ENCODE assay signal across 16 cellular contexts in genomic region chr21:45511661-45512431, GRCh38. TPM values are rescaled to one million over a fixed set of nuclear protein-coding genes. Genes with fewer than 3 reads are reported as not detected.
DNase-seq lines count a peak whose midpoint lies in the region; ATAC-seq and TF ChIP-seq lines count a peak whose summit lies in the region.
"Had no signal": no experiment of that assay in that cellular context is flagged by ENCODE, and none has a peak within 500 bp of the region (broad histone marks: within the 10 kb centered on the region; RNA-seq: fewer than 3 reads in every experiment).

No MANE protein-coding gene starts in this region.

- H3K9me2 ChIP-seq in HCT116 (ENCODE audit: insufficient read depth), result no peaks in the 10 kb centered on the region

- peaks cover 4% of the 10 kb centered on the region; the same call in 1 of the 2 replicates for H3K79me2 ChIP-seq in HCT116 (ENCODE audit: insufficient read depth, low read length)

- H4K20me1 ChIP-seq in BLaER1 (peaks cover 31% of the 10 kb centered on the region), HCT116 (ENCODE audit: insufficient read depth) (no peaks in the 10 kb centered on the region)

- peak overlapping the region; percentile 58 for H3K27ac ChIP-seq in BLaER1
- H3K27ac ChIP-seq in HCT116 (ENCODE audit: low read depth, low read length), result no peak overlapping the region
- peak overlapping the region; percentile 10 for H3K27ac ChIP-seq in mesodermal cell (ENCODE audit: low read depth, low read length, severe bottlenecking)
- H3K27ac ChIP-seq in thyroid gland, result no peak overlapping the region
- H3K27ac ChIP-seq: skin epidermis, transverse colon had no signal

- H3K36me3 Mint-ChIP-seq in chondrocyte (ENCODE audit: low read depth), result peaks cover 16% of the 10 kb centered on the region
- H3K36me3 Mint-ChIP-seq: activated naive CD8-positive, alpha-beta T cell treated with anti-CD3 and anti-CD28 coated beads, Interleukin-2, amount 10 ng/mL, durations not matched to agents 7 days and 5 days had no signal

- TF ChIP-seq CTCF in HCT116 (IDR thresholded peaks at IDR 0.05 in 2 of 3, conservative IDR thresholded peaks at IDR 0.05 in 1 of 3; ENCODE audit: borderline replicate concordance in 1 of 3, insufficient read depth in 1 of 3, low read depth in 2 of 3, low read length in 2 of 3) (no peak), chondrocyte (IDR thresholded peaks at IDR 0.05) (no peak), thyroid gland (IDR thresholded peaks at IDR 0.05) (no peak)

- H3K9ac ChIP-seq in BLaER1 (no peak overlapping the region), HCT116 (ENCODE audit: low read length) (no peak overlapping the region)

- H3K9me3 Mint-ChIP-seq in chondrocyte (ENCODE audit: low read depth), result no peaks in the 10 kb centered on the region
- H3K9me3 Mint-ChIP-seq: activated naive CD8-positive, alpha-beta T cell treated with anti-CD3 and anti-CD28 coated beads, Interleukin-2, amount 10 ng/mL, durations not matched to agents 7 days and 5 days had no signal

- H2AFZ ChIP-seq in HCT116 (ENCODE audit: low read depth, low read length, poor library complexity, severe bottlenecking), result no peak overlapping the region

- intact Hi-C loops in HCT116 (cut with micrococcal nuclease) (no loop called here), thyroid gland (cut with DNase I) (no loop called here)

- no peaks in the 10 kb centered on the region for H3K4me1 Mint-ChIP-seq in chondrocyte (ENCODE audit: low read depth)
- H3K4me1 Mint-ChIP-seq: activated naive CD8-positive, alpha-beta T cell treated with anti-CD3 and anti-CD28 coated beads, Interleukin-2, amount 10 ng/mL, durations not matched to agents 7 days and 5 days had no signal

- H3K36me3 ChIP-seq in BLaER1 (peaks cover 54% of the 10 kb centered on the region), HCT116 (ENCODE audit: control insufficient read depth in 1 of 2, insufficient read depth in 2 of 2, low read length in 2 of 2) (peaks cover 4 to 6% of the 10 kb centered on the region in 2 experiments; a peak in 2 of 4 replicates), mesodermal cell (ENCODE audit: control insufficient read depth, insufficient read depth, low read length) (peaks cover 70% of the 10 kb centered on the region), thyroid gland (peaks cover 8 to 12% of the 10 kb centered on the region in 2 donors)
- H3K36me3 ChIP-seq: transverse colon had no signal

- H3K4me3 ChIP-seq in BLaER1 (no peak overlapping the region), HCT116 (replicated peaks in 1 of 2; ENCODE audit: low read depth in 1 of 2, low read length in 2 of 2) (no peak overlapping the region), mesodermal cell (ENCODE audit: extremely low read depth, insufficient read depth, low read length, poor library complexity, severe bottlenecking) (no peak overlapping the region), thyroid gland (replicated peaks in 1 of 3) (no peak overlapping the region)
- H3K4me3 ChIP-seq: skin epidermis, transverse colon had no signal

- in situ Hi-C loops in KBM-7 (cut with MboI; ENCODE audit: low pct_unique_long_range_greater_than_20kb, low sequenced_read_pairs), result no loop called here

- RAD21 ChIA-PET in HCT116 (lab: Charles Lee; ENCODE audit: low non-redundant PET in 1 of 2, low total read pairs in 2 of 2, uncharacterized antibody in 2 of 2, unreplicated experiment in 2 of 2), result no interaction called here

- POLR2A ChIA-PET in HCT116 (lab: Charles Lee), result no interaction called here

- ATAC-seq in HCT116 (peak; percentile 19; the same call in 1 of the 2 replicates), HG03095 (IDR thresholded peaks at IDR 0.05; ENCODE audit: unreplicated experiment) (no peak)

- H3K4me1 ChIP-seq in BLaER1 (peaks cover 38% of the 10 kb centered on the region), HCT116 (ENCODE audit: control insufficient read depth in 1 of 2, insufficient read depth in 2 of 2, low read length in 2 of 2) (no peaks in the 10 kb centered on the region; a peak in 1 of 4 replicates), mesodermal cell (ENCODE audit: control insufficient read depth, insufficient read depth, low read length, poor library complexity, severe bottlenecking) (no peaks in the 10 kb centered on the region), thyroid gland (no peaks in the 10 kb centered on the region)

- no peak for DNase-seq in HCT116 (ENCODE audit: low read depth, low spot score)
- peak; percentile 79 for DNase-seq in chondrocyte (ENCODE audit: low spot score)
- DNase-seq in KBM-7, result no peak
- DNase-seq in thyroid gland, result no peak
- DNase-seq in activated CD4-positive, alpha-beta T cell treated with anti-CD3 and anti-CD28 coated beads, Interleukin-2, amount 50 U/mL, for 1 hour, result no peak
- DNase-seq: activated CD4-positive, alpha-beta T cell treated with anti-CD3 and anti-CD28 coated beads for 4 hours; activated naive CD8-positive, alpha-beta T cell treated with anti-CD3 and anti-CD28 coated beads, Interleukin-2, amount 10 ng/mL, durations not matched to agents 7 days and 5 days; activated T-cell treated with anti-CD3 and anti-CD28 coated beads, Interleukin-2, amount 50 U/mL, for 1 hour; NCI-H1048; NCI-H2107; SIG-M5; transverse colon had no signal

- 89% methylated on average over 28 to 35 of the region's 35 CpGs for WGBS in mesodermal cell (ENCODE audit: insufficient coverage in 2 of 2), 2 experiments
- WGBS in thyroid gland, 2 donors, result 58 to 89% methylated on average over 9 to 21 of the region's 35 CpGs

- TF ChIP-seq RAD21 in HCT116 (IDR thresholded peaks at IDR 0.05; ENCODE audit: low read depth), result no peak

- H3K27me3 ChIP-seq in BLaER1, result no peaks in the 10 kb centered on the region
- H3K27me3 ChIP-seq in HCT116 (ENCODE audit: insufficient read depth, low read length), result no peaks in the 10 kb centered on the region
- H3K27me3 ChIP-seq in thyroid gland, result no peaks in the 10 kb centered on the region
- H3K27me3 ChIP-seq: transverse colon had no signal

- no peaks in the 10 kb centered on the region for H3K27me3 Mint-ChIP-seq in chondrocyte (ENCODE audit: low read depth)
- H3K27me3 Mint-ChIP-seq: activated naive CD8-positive, alpha-beta T cell treated with anti-CD3 and anti-CD28 coated beads, Interleukin-2, amount 10 ng/mL, durations not matched to agents 7 days and 5 days had no signal

- no peak for TF ChIP-seq POLR2A in HCT116 (IDR thresholded peaks at IDR 0.05; ENCODE audit: borderline replicate concordance, extremely low read depth, insufficient read depth, insufficient read length)
- no peak for TF ChIP-seq POLR2A in thyroid gland (IDR thresholded peaks at IDR 0.05)

- H3K4me2 ChIP-seq in BLaER1, result 0 out of 2 replicates have a peak overlapping the region, but pooled peaks have one; percentile 17
- no peak overlapping the region for H3K4me2 ChIP-seq in HCT116 (ENCODE audit: low read length)

- H3K9me3 ChIP-seq in BLaER1 (no peaks in the 10 kb centered on the region), HCT116 (ENCODE audit: control insufficient read depth in 1 of 2, insufficient read depth in 1 of 2, low read depth in 1 of 2, low read length in 2 of 2) (no peaks in the 10 kb centered on the region), mesodermal cell (ENCODE audit: control insufficient read depth, low read length) (no peaks in the 10 kb centered on the region), thyroid gland (no peaks in the 10 kb centered on the region)
- H3K9me3 ChIP-seq: transverse colon had no signal

- CTCF ChIA-PET in HCT116 (lab: Charles Lee), result no interaction called here

- no peak overlapping the region for H3K27ac Mint-ChIP-seq in chondrocyte (ENCODE audit: unreplicated experiment)

- BruUV-seq in HCT116 (replicated peaks; lab: Mats Ljungman, UMichigan), result no TSS peak

- H3K4me3 Mint-ChIP-seq in chondrocyte (ENCODE audit: unreplicated experiment), result no peak overlapping the region
- H3K4me3 Mint-ChIP-seq: activated naive CD8-positive, alpha-beta T cell treated with anti-CD3 and anti-CD28 coated beads, Interleukin-2, amount 10 ng/mL, durations not matched to agents 7 days and 5 days had no signal

TF ChIP-seq in HCT116, 20 proteins besides CTCF, POLR2A, EP300 and RAD21:
- no peak for TF ChIP-seq REST (IDR thresholded peaks at IDR 0.05; ENCODE audit: low read depth)
- no peak for TF ChIP-seq EZH2phosphoT487 (IDR thresholded peaks at IDR 0.05; ENCODE audit: borderline replicate concordance)
- TF ChIP-seq TCF7L2 (IDR thresholded peaks at IDR 0.05; ENCODE audit: borderline replicate concordance, extremely low read depth, insufficient read depth, insufficient read length), result no peak

RNA-seq across cellular contexts. Expression of gene SLC19A1, which starts 30.4 kb away (rescaled TPM):
- total RNA-seq in HCT116 (2021; ENCODE audit: unreplicated experiment), result 50.2 TPM
- 23.8 and 27.8 TPM in 2 replicates for polyA plus RNA-seq in HCT116 (2012)
- total RNA-seq in chondrocyte, result 6.5 to 12.7 TPM (median 7.8 TPM) in 3 replicates
- 13.7 TPM for polyA plus RNA-seq in mesodermal cell (2013, experiment 1 of 2)
- polyA plus RNA-seq in mesodermal cell (2013, experiment 2 of 2), result 9.4 TPM
- 10 to 100 TPM in 3 of 4 donors, 1 to 10 TPM in 1; 7.6 to 15.5 (median 12.2) TPM for total RNA-seq in thyroid gland

Comparison
In these comparisons a context has a peak if more than half of its experiments do, and no peak if none do; other contexts are left out.
1. H3K27ac ChIP-seq: peak in BLaER1 (single experiment) and mesodermal cell (single experiment); none in HCT116 (single experiment) and thyroid gland (0 of 3).